32 cellular contexts compared by ENCODE assay signal in genomic region chr11:73294604-73295003, GRCh38. TPM values are rescaled to one million over a fixed set of nuclear protein-coding genes. Genes with fewer than 3 reads are reported as not detected.
"Had no signal": no experiment of that assay in that cellular context is flagged by ENCODE, and none has a peak within 500 bp of the region (broad histone marks: within the 10 kb centered on the region; RNA-seq: fewer than 3 reads in every experiment).

No MANE protein-coding gene starts in this region.

- H3K27ac ChIP-seq: adrenal gland, cardiac muscle cell, dorsolateral prefrontal cortex, gastroesophageal sphincter, left lung, ovary, prostate gland, skin epidermis, thyroid gland, upper lobe of right lung had no signal

- H3K27me3 ChIP-seq: adrenal gland, gastroesophageal sphincter, left lung, ovary, thyroid gland, upper lobe of right lung had no signal

- H3K36me3 Mint-ChIP-seq: activated naive CD8-positive, alpha-beta T cell treated with anti-CD3 and anti-CD28 coated beads for 36 hours; brain; stimulated activated memory B cell treated with anti-CD40 and anti-IgM and Interleukin-4, amounts not matched to agents 10 μg/mL and 1 μg/mL and 100 μg/mL, for 72 hours; T-cell had no signal

- H3K4me3 ChIP-seq: adrenal gland, cardiac muscle cell, coronary artery, dorsolateral prefrontal cortex, gastroesophageal sphincter, left lung, lung, ovary, prostate gland, skin epidermis, thyroid gland, upper lobe of right lung had no signal

- H3K27ac Mint-ChIP-seq: activated CD4-positive, alpha-beta T cell treated with anti-CD3 and anti-CD28 coated beads for 36 hours; activated naive CD8-positive, alpha-beta T cell treated with anti-CD3 and anti-CD28 coated beads for 36 hours; activated T-cell treated with anti-CD3 and anti-CD28 coated beads, Interleukin-2, amount 50 U/mL, for 72 hours; nephron; stimulated activated memory B cell treated with anti-CD40 and anti-IgM and Interleukin-4, amounts not matched to agents 10 μg/mL and 1 μg/mL and 100 μg/mL, for 72 hours; stimulated activated naive CD8-positive, alpha-beta T cell treated with anti-CD3 and anti-CD28 coated beads, Interleukin-15, amount 100 ng/mL, for 72 hours; T-helper 2 cell treated with Interferon-gamma antibody and Interleukin-4, amounts not matched to agents 5 μg/mL and 100 μg/mL, for 36 hours had no signal

- DNase-seq: activated CD4-positive, alpha-beta T cell treated with anti-CD3 and anti-CD28 coated beads for 36 hours; activated CD4-positive, alpha-beta T cell treated with anti-CD3 and anti-CD28 coated beads, Interleukin-2, amount 50 U/mL, for 4 hours; activated CD4-positive, CD25-positive, alpha-beta regulatory T cell; activated naive CD4-positive, alpha-beta T cell treated with Interleukin-2 at 50 U/mL for 16 hours; activated naive CD8-positive, alpha-beta T cell treated with anti-CD3 and anti-CD28 coated beads for 36 hours; activated T-cell treated with anti-CD3 and anti-CD28 coated beads for 4 hours; activated T-cell treated with anti-CD3 and anti-CD28 coated beads, Interleukin-2, amount 50 U/mL, for 72 hours; cerebellar nuclear complex; dorsolateral prefrontal cortex; effector memory CD4-positive, alpha-beta T cell; erythroblast; left lung; ovary; stimulated activated CD4-positive, alpha-beta T cell treated with anti-CD3 and anti-CD28 coated beads, Interleukin-1b, Interleukin-23, amount 100 ng/mL, for 48 hours; stimulated activated CD4-positive, alpha-beta T cell treated with anti-CD3 and anti-CD28 coated beads, Interleukin-4, amount 100 ng/mL, for 4 hours; stimulated activated CD8-positive, alpha-beta memory T cell treated with anti-CD3 and anti-CD28 coated beads, Interleukin-4, amount 100 ng/mL, for 48 hours; stimulated activated naive CD8-positive, alpha-beta T cell treated with anti-CD3 and anti-CD28 coated beads, Interleukin-15, amount 100 ng/mL, for 72 hours; T-cell; thyroid gland; upper lobe of right lung had no signal

- H3K9me3 ChIP-seq: adrenal gland, gastroesophageal sphincter, left lung, ovary, prostate gland, thyroid gland, upper lobe of right lung had no signal

- H3K4me1 Mint-ChIP-seq: activated naive CD8-positive, alpha-beta T cell treated with anti-CD3 and anti-CD28 coated beads for 36 hours; nephron had no signal

- H3K4me3 Mint-ChIP-seq: activated CD4-positive, alpha-beta T cell treated with anti-CD3 and anti-CD28 coated beads for 36 hours; activated naive CD8-positive, alpha-beta T cell treated with anti-CD3 and anti-CD28 coated beads for 36 hours; activated T-cell treated with anti-CD3 and anti-CD28 coated beads, Interleukin-2, amount 50 U/mL, for 72 hours; nephron; stimulated activated memory B cell treated with anti-CD40 and anti-IgM and Interleukin-4, amounts not matched to agents 10 μg/mL and 1 μg/mL and 100 μg/mL, for 72 hours; stimulated activated naive CD8-positive, alpha-beta T cell treated with anti-CD3 and anti-CD28 coated beads, Interleukin-15, amount 100 ng/mL, for 72 hours; T-cell; T-helper 2 cell treated with Interferon-gamma antibody and Interleukin-4, amounts not matched to agents 5 μg/mL and 100 μg/mL, for 36 hours had no signal

- H3K36me3 ChIP-seq: adrenal gland, cardiac muscle cell, gastroesophageal sphincter, ovary, prostate gland, thyroid gland, upper lobe of right lung had no signal

- H3K4me1 ChIP-seq: prostate gland had no signal

- H3K27me3 Mint-ChIP-seq: activated CD4-positive, alpha-beta T cell treated with anti-CD3 and anti-CD28 coated beads for 36 hours; activated naive CD8-positive, alpha-beta T cell treated with anti-CD3 and anti-CD28 coated beads for 36 hours had no signal

- H3K9me3 Mint-ChIP-seq: activated naive CD8-positive, alpha-beta T cell treated with anti-CD3 and anti-CD28 coated beads for 36 hours; activated T-cell treated with anti-CD3 and anti-CD28 coated beads, Interleukin-2, amount 50 U/mL, for 72 hours; nephron; stimulated activated memory B cell treated with anti-CD40 and anti-IgM and Interleukin-4, amounts not matched to agents 10 μg/mL and 1 μg/mL and 100 μg/mL, for 72 hours; stimulated activated naive CD8-positive, alpha-beta T cell treated with anti-CD3 and anti-CD28 coated beads, Interleukin-15, amount 100 ng/mL, for 72 hours; T-cell; T-helper 2 cell treated with Interferon-gamma antibody and Interleukin-4, amounts not matched to agents 5 μg/mL and 100 μg/mL, for 36 hours had no signal

RNA-seq across cellular contexts. Expression of gene P2RY6, which starts 22.5 kb away (rescaled TPM):
- total RNA-seq: activated CD4-positive, alpha-beta T cell treated with anti-CD3 and anti-CD28 coated beads for 36 hours; activated naive CD8-positive, alpha-beta T cell treated with anti-CD3 and anti-CD28 coated beads for 36 hours; activated T-cell treated with anti-CD3 and anti-CD28 coated beads, Interleukin-2, amount 50 U/mL, for 72 hours; fibroblast of villous mesenchyme had no signal
- polyA plus RNA-seq: cardiac muscle cell had no signal
